Comparison of ENCODE assay signal across 1 cellular context in the genomic region with DNA sequence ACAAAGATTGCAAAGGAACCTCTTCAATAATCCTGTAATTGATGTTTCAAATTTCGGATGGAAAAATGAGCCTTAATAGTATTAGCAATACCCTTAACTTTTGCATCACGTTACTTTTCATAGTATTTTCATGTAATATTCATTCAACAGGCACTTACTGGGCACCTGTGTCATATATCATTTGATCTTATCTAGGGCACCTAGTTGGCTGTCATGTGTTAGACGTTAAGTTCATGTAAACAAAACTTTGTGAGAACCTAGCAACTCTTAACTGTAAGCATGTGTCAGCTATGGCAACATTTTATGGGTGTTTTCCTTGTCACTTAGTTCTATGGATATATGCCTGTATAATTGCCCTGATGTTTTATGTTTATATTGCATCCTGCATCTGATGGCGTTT.
TF ChIP-seq lines count a peak whose summit lies in the region.

No MANE protein-coding gene starts in this region.

TF ChIP-seq in WTC11, 78 proteins besides CTCF, POLR2A, EP300 and RAD21:
- TF ChIP-seq, protein P1, sequence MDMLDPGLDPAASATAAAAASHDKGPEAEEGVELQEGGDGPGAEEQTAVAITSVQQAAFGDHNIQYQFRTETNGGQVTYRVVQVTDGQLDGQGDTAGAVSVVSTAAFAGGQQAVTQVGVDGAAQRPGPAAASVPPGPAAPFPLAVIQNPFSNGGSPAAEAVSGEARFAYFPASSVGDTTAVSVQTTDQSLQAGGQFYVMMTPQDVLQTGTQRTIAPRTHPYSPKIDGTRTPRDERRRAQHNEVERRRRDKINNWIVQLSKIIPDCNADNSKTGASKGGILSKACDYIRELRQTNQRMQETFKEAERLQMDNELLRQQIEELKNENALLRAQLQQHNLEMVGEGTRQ (CRISPR knock-in tag; IDR thresholded peaks at IDR 0.05), result no peak
- TF ChIP-seq, protein P2, sequence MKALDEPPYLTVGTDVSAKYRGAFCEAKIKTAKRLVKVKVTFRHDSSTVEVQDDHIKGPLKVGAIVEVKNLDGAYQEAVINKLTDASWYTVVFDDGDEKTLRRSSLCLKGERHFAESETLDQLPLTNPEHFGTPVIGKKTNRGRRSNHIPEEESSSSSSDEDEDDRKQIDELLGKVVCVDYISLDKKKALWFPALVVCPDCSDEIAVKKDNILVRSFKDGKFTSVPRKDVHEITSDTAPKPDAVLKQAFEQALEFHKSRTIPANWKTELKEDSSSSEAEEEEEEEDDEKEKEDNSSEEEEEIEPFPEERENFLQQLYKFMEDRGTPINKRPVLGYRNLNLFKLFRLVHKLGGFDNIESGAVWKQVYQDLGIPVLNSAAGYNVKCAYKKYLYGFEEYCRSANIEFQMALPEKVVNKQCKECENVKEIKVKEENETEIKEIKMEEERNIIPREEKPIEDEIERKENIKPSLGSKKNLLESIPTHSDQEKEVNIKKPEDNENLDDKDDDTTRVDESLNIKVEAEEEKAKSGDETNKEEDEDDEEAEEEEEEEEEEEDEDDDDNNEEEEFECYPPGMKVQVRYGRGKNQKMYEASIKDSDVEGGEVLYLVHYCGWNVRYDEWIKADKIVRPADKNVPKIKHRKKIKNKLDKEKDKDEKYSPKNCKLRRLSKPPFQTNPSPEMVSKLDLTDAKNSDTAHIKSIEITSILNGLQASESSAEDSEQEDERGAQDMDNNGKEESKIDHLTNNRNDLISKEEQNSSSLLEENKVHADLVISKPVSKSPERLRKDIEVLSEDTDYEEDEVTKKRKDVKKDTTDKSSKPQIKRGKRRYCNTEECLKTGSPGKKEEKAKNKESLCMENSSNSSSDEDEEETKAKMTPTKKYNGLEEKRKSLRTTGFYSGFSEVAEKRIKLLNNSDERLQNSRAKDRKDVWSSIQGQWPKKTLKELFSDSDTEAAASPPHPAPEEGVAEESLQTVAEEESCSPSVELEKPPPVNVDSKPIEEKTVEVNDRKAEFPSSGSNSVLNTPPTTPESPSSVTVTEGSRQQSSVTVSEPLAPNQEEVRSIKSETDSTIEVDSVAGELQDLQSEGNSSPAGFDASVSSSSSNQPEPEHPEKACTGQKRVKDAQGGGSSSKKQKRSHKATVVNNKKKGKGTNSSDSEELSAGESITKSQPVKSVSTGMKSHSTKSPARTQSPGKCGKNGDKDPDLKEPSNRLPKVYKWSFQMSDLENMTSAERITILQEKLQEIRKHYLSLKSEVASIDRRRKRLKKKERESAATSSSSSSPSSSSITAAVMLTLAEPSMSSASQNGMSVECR (CRISPR knock-in tag; IDR thresholded peaks at IDR 0.05; ENCODE audit: borderline replicate concordance), result no peak
- TF ChIP-seq FOXP1 (CRISPR knock-in tag; IDR thresholded peaks at IDR 0.05; ENCODE audit: borderline replicate concordance) (no peak), ZNF232 (CRISPR knock-in tag; IDR thresholded peaks at IDR 0.05) (no peak), CREB1 (CRISPR knock-in tag; IDR thresholded peaks at IDR 0.05) (no peak), SOX15 (CRISPR knock-in tag; IDR thresholded peaks at IDR 0.05) (no peak), ZNF396 (CRISPR knock-in tag; IDR thresholded peaks at IDR 0.05; ENCODE audit: borderline replicate concordance) (no peak), NR2C2 (CRISPR knock-in tag; IDR thresholded peaks at IDR 0.05) (no peak), ZNF121 (CRISPR knock-in tag; IDR thresholded peaks at IDR 0.05) (no peak), SP1 (CRISPR knock-in tag; conservative IDR thresholded peaks at IDR 0.05) (no peak), EMX1 (CRISPR knock-in tag; IDR thresholded peaks at IDR 0.05) (no peak), GABPB1 (CRISPR knock-in tag; IDR thresholded peaks at IDR 0.05) (no peak)
- TF ChIP-seq, protein P3, sequence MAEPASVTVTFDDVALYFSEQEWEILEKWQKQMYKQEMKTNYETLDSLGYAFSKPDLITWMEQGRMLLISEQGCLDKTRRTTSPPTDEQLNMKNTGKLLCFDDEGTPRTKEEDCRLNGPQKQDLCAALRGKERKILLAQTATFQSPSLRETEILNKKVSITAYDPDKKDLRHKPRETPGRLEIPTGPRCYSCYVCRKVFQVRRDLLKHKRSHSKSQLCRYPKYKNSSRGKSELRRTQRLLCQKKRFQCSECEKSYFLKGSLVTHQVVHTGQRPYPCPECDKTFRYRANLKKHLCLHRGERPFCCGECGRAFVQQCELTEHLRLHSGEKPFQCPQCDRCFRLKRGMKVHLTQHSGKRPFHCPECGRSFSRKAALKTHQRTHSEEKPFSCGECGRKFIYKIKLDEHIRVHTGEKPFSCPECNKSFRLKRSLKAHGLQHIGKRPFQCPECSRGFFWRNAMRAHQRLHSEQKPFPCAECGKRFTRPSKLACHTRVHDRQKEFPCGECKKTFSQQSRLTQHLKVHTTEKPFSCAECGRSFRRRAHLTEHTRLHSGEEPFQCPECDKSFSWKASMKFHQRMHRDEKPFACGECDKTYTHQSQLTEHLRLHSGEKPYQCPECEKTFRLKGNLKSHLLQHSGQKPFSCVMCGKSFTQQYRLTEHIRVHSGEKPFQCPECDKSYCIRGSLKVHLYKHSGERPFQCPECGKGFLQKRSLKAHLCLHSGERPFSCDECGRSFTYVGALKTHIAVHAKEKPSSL (CRISPR knock-in tag; conservative IDR thresholded peaks at IDR 0.05), result no peak
- TF ChIP-seq, protein P4, sequence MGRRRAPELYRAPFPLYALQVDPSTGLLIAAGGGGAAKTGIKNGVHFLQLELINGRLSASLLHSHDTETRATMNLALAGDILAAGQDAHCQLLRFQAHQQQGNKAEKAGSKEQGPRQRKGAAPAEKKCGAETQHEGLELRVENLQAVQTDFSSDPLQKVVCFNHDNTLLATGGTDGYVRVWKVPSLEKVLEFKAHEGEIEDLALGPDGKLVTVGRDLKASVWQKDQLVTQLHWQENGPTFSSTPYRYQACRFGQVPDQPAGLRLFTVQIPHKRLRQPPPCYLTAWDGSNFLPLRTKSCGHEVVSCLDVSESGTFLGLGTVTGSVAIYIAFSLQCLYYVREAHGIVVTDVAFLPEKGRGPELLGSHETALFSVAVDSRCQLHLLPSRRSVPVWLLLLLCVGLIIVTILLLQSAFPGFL (CRISPR knock-in tag; IDR thresholded peaks at IDR 0.05; ENCODE audit: borderline replicate concordance), result no peak
